In genomic region chr12:76470028-76470939, GRCh38 we compare ENCODE assay signal across 10 cellular contexts.
DNase-seq lines count a peak whose midpoint lies in the region; ATAC-seq and TF ChIP-seq lines count a peak whose summit lies in the region.
"Had no signal": no experiment of that assay in that cellular context is flagged by ENCODE, and none has a peak within 500 bp of the region (broad histone marks: within the 10 kb centered on the region; RNA-seq: fewer than 3 reads in every experiment).

No MANE protein-coding gene starts in this region.

- H3K4me1 Mint-ChIP-seq in CD14-positive monocyte = peaks cover 5% of the 10 kb centered on the region

- peaks cover 52% of the 10 kb centered on the region for H3K4me1 ChIP-seq in Karpas-422 (ENCODE audit: low read length)
- H3K4me1 ChIP-seq: right lobe of liver had no signal

- H3K27me3 ChIP-seq in Karpas-422 (ENCODE audit: low read length) = no peaks in the 10 kb centered on the region
- H3K27me3 ChIP-seq in neural cell (ENCODE audit: insufficient read depth, low read depth, low read length) = no peaks in the 10 kb centered on the region
- H3K27me3 ChIP-seq: right lobe of liver had no signal

- H3K9me3 ChIP-seq in Karpas-422 (ENCODE audit: low read length) (no peaks in the 10 kb centered on the region), neural cell (ENCODE audit: low read length) (no peaks in the 10 kb centered on the region)
- H3K9me3 ChIP-seq: right lobe of liver had no signal

- TF ChIP-seq CTCF in GM10266 (IDR thresholded peaks at IDR 0.05; ENCODE audit: control insufficient read depth, insufficient read depth, low read depth, missing control alignments) = no peak
- TF ChIP-seq CTCF in neural cell (IDR thresholded peaks at IDR 0.05; ENCODE audit: poor library complexity, severe bottlenecking) = no peak
- TF ChIP-seq CTCF in CD14-positive monocyte (IDR thresholded peaks at IDR 0.05) = no peak

- no peaks in the 10 kb centered on the region for H3K27me3 Mint-ChIP-seq in CD14-positive monocyte (ENCODE audit: low read depth in 3 of 3)

- H3K4me2 ChIP-seq in Karpas-422 (ENCODE audit: low read depth, low read length, poor library complexity, severe bottlenecking) = peak overlapping the region; percentile 62
- H3K4me2 ChIP-seq in neural cell (ENCODE audit: low read length) = peak overlapping the region; percentile 42

- H3K36me3 Mint-ChIP-seq in CD14-positive monocyte = peaks cover 2% of the 10 kb centered on the region in 2 donors

- H4K20me1 ChIP-seq in Karpas-422 (ENCODE audit: insufficient read depth, low read depth, low read length) = no peaks in the 10 kb centered on the region
- H4K20me1 ChIP-seq in neural cell (ENCODE audit: insufficient read depth) = no peaks in the 10 kb centered on the region

- no peak for TF ChIP-seq EP300 in neural cell (conservative IDR thresholded peaks at IDR 0.05; ENCODE audit: poor library complexity, severe bottlenecking)

- H3K9me2 ChIP-seq in Karpas-422 (replicated peaks; ENCODE audit: insufficient read depth, low read length) = no peaks in the 10 kb centered on the region
- no peaks in the 10 kb centered on the region for H3K9me2 ChIP-seq in neural cell (ENCODE audit: insufficient read depth, low read length)

- no peak overlapping the region for H3K9ac ChIP-seq in Karpas-422 (ENCODE audit: low read length)
- peak overlapping the region; percentile 21 for H3K9ac ChIP-seq in neural cell (ENCODE audit: low read length)

- no peak for TF ChIP-seq RAD21 in neural cell (conservative IDR thresholded peaks at IDR 0.05)

- H3K4me3 ChIP-seq in Karpas-422 (ENCODE audit: low read length) (0 out of 2 replicates have a peak overlapping the region, but pooled peaks have one; percentile 39), neural cell (ENCODE audit: low read length) (peak overlapping the region; percentile 28)
- H3K4me3 ChIP-seq: right lobe of liver had no signal

- no peak overlapping the region for H3K4me3 Mint-ChIP-seq in CD14-positive monocyte

- H3K9me3 Mint-ChIP-seq in CD14-positive monocyte = no peaks in the 10 kb centered on the region

- H3K79me2 ChIP-seq in Karpas-422 (ENCODE audit: low read length) (peaks cover 87% of the 10 kb centered on the region), neural cell (replicated peaks; ENCODE audit: insufficient read depth, low read length) (peaks cover 9% of the 10 kb centered on the region)

- H3K36me3 ChIP-seq in Karpas-422 (ENCODE audit: insufficient read depth, low read length) (no peaks in the 10 kb centered on the region), neural cell (ENCODE audit: insufficient read depth, low read length) (no peaks in the 10 kb centered on the region)
- H3K36me3 ChIP-seq: right lobe of liver had no signal

- H3K27ac ChIP-seq in Karpas-422 (ENCODE audit: low read length) (peak overlapping the region; percentile 80), caudate nucleus (ENCODE audit: low read depth, low read length) (peak overlapping the region; percentile 67), neural cell (ENCODE audit: low read length) (peak overlapping the region; percentile 50)
- H3K27ac ChIP-seq: right lobe of liver, VCaP had no signal

- peak; percentile 81 for ATAC-seq in GM21737 (IDR thresholded peaks at IDR 0.05; ENCODE audit: unreplicated experiment)

- no peak overlapping the region for H3K27ac Mint-ChIP-seq in CD14-positive monocyte

- DNase-seq in GM10266 (ENCODE audit: extremely low spot score) (peak; percentile 33), Karpas-422 (peak; percentile 84), caudate nucleus (lab: John Stamatoyannopoulos, UW) (peak in 16 of 61 donors; percentile 2 to 90 (median 22)), NCI-H2196 (lab: John Stamatoyannopoulos, UW; ENCODE audit: unreplicated experiment) (no peak), CD14-positive monocyte (ENCODE audit: low spot score) (no peak), NCI-H2227 (lab: John Stamatoyannopoulos, UW; ENCODE audit: unreplicated experiment) (no peak)
- DNase-seq: right lobe of liver had no signal

- H3F3A ChIP-seq in neural cell (ENCODE audit: insufficient read depth, low read length, poor library complexity, severe bottlenecking) = no peaks in the 10 kb centered on the region

- intact Hi-C loops in CD14-positive monocyte (cut with micrococcal nuclease) = no loop called here

- H2AFZ ChIP-seq in Karpas-422 (ENCODE audit: low read length) = no peak overlapping the region
- no peak overlapping the region for H2AFZ ChIP-seq in neural cell (ENCODE audit: low read depth, low read length)

TF ChIP-seq in neural cell, 6 proteins besides CTCF, POLR2A, EP300 and RAD21:
- no peak for TF ChIP-seq MXI1 (conservative IDR thresholded peaks at IDR 0.05; ENCODE audit: poor library complexity, severe bottlenecking)
- TF ChIP-seq TAF1 (IDR thresholded peaks at IDR 0.05; ENCODE audit: low read depth) = no peak
- no peak for TF ChIP-seq SMC3 (conservative IDR thresholded peaks at IDR 0.05; ENCODE audit: poor library complexity)
TF ChIP-seq in neural cell: peak in this region for 0.

Comparison
In these comparisons a context has a peak if more than half of its experiments do, and no peak if none do; other contexts are left out.
1. DNase-seq: peak in GM10266 (single experiment) and Karpas-422 (single experiment); none in NCI-H2196 (single experiment), CD14-positive monocyte (single experiment) and NCI-H2227 (single experiment).
2. Peak in every context shown above with its lines, with median percentiles within 50 percentile points of each other: H3K27ac ChIP-seq.